In genomic region chr1:151961795-151962194, GRCh38 we compare ENCODE assay signal across 17 cellular contexts. TPM values are rescaled to one million over a fixed set of nuclear protein-coding genes. Genes with fewer than 3 reads are reported as not detected.
DNase-seq lines count a peak whose midpoint lies in the region; ATAC-seq and TF ChIP-seq lines count a peak whose summit lies in the region.
"Had no signal": no experiment of that assay in that cellular context is flagged by ENCODE, and none has a peak within 500 bp of the region (broad histone marks: within the 10 kb centered on the region; RNA-seq: fewer than 3 reads in every experiment).

No MANE protein-coding gene starts in this region.

- H3K36me3 Mint-ChIP-seq in endodermal cell (ENCODE audit: low read depth): no peaks in the 10 kb centered on the region
- H3K36me3 Mint-ChIP-seq: CD4-positive, CD25-positive, alpha-beta regulatory T cell had no signal

- H3K27me3 Mint-ChIP-seq in endodermal cell (ENCODE audit: insufficient read depth): peaks cover 59% of the 10 kb centered on the region

- H3K27me3 ChIP-seq in left ventricle myocardium inferior (ENCODE audit: low read depth) (no peaks in the 10 kb centered on the region), endodermal cell (ENCODE audit: control insufficient read depth, insufficient read depth, low read length, poor library complexity, severe bottlenecking) (peaks cover 86% of the 10 kb centered on the region), upper lobe of left lung (no peaks in the 10 kb centered on the region)

- peak overlapping the region; percentile 56 for H3K27ac ChIP-seq in left ventricle myocardium inferior (replicated peaks)
- H3K27ac ChIP-seq in endodermal cell (ENCODE audit: low read depth, low read length): no peak overlapping the region
- peak overlapping the region in 3 of 4 donors; percentile 13 to 80 (median 27) for H3K27ac ChIP-seq in upper lobe of left lung
- no peak overlapping the region for H3K27ac ChIP-seq in caudate nucleus (ENCODE audit: low read depth, low read length)
- H3K27ac ChIP-seq: 22Rv1 had no signal

- no peaks in the 10 kb centered on the region for H3K36me3 ChIP-seq in left ventricle myocardium inferior
- no peaks in the 10 kb centered on the region for H3K36me3 ChIP-seq in endodermal cell (ENCODE audit: control insufficient read depth, insufficient read depth, low read length)
- no peaks in the 10 kb centered on the region for H3K36me3 ChIP-seq in mucosa of descending colon (ENCODE audit: low read depth)
- H3K36me3 ChIP-seq in upper lobe of left lung: no peaks in the 10 kb centered on the region

- WGBS in endodermal cell (ENCODE audit: insufficient coverage in 1 of 2, insufficient read length in 1 of 2), 2 experiments: 64 to 80% methylated on average over 4 of the region's 4 CpGs
- WGBS in upper lobe of left lung, 2 donors: 52 to 60% methylated on average over 4 of the region's 4 CpGs

- TF ChIP-seq EP300 in upper lobe of left lung (IDR thresholded peaks at IDR 0.05): no peak

- H3K9me3 Mint-ChIP-seq in endodermal cell: no peaks in the 10 kb centered on the region

- H3K4me1 ChIP-seq in left ventricle myocardium inferior (peaks cover 41% of the 10 kb centered on the region), endodermal cell (ENCODE audit: control insufficient read depth, insufficient read depth, low read length) (peaks cover 8% of the 10 kb centered on the region), mucosa of descending colon (ENCODE audit: low read depth) (peaks cover 17% of the 10 kb centered on the region), upper lobe of left lung (peaks cover 10 to 24% (median 18%) of the 10 kb centered on the region in 4 donors)

- H3K4me1 Mint-ChIP-seq in endodermal cell: peaks cover 24% of the 10 kb centered on the region
- H3K4me1 Mint-ChIP-seq: B cell had no signal

- H3K4me3 Mint-ChIP-seq in endodermal cell: no peak overlapping the region
- H3K4me3 Mint-ChIP-seq: B cell; CD4-positive, CD25-positive, alpha-beta regulatory T cell had no signal

- TF ChIP-seq CTCF in left ventricle myocardium inferior (IDR thresholded peaks at IDR 0.05; ENCODE audit: borderline replicate concordance) (no peak), endodermal cell (conservative IDR thresholded peaks at IDR 0.05) (peak; percentile 37), mucosa of descending colon (IDR thresholded peaks at IDR 0.05) (no peak), upper lobe of left lung (IDR thresholded peaks at IDR 0.05) (no peak), GM10266 (IDR thresholded peaks at IDR 0.05; ENCODE audit: control insufficient read depth, insufficient read depth, low read depth, missing control alignments) (no peak)

- H3K4me3 ChIP-seq in left ventricle myocardium inferior: no peak overlapping the region
- H3K4me3 ChIP-seq in endodermal cell (ENCODE audit: low read length): no peak overlapping the region
- H3K4me3 ChIP-seq in mucosa of descending colon: no peak overlapping the region
- no peak overlapping the region for H3K4me3 ChIP-seq in upper lobe of left lung

- intact Hi-C loops in left ventricle myocardium inferior (cut with micrococcal nuclease) (no loop called here), Right ventricle myocardium superior (cut with DNase I) (no loop called here), mucosa of descending colon (cut with DNase I, micrococcal nuclease) (loop anchor here in 1 of 2 donors (5.0 kb wide), 1 partner anchor 36 kb away; no protein-coding TSS in a partner anchor), head of caudate nucleus (cut with DNase I) (no loop called here)

- ATAC-seq in Right ventricle myocardium superior (ENCODE audit: poor library complexity) (no peak), mucosa of descending colon (peak; percentile 67), upper lobe of left lung (ENCODE audit: low FRiP score in 2 of 2) (peak in 1 of 2 donors; percentile 48)
- ATAC-seq: PC-3 had no signal

- no peak for TF ChIP-seq POLR2A in upper lobe of left lung (IDR thresholded peaks at IDR 0.05)

- H3K27ac Mint-ChIP-seq in endodermal cell: no peak overlapping the region
- H3K27ac Mint-ChIP-seq: B cell had no signal

- H3K9me3 ChIP-seq in left ventricle myocardium inferior (replicated peaks) (no peaks in the 10 kb centered on the region), endodermal cell (ENCODE audit: control insufficient read depth, low read length) (no peaks in the 10 kb centered on the region), mucosa of descending colon (no peaks in the 10 kb centered on the region), upper lobe of left lung (no peaks in the 10 kb centered on the region)

- no peak overlapping the region for H3K9ac ChIP-seq in endodermal cell (ENCODE audit: extremely low read depth, low read length, poor library complexity, severe bottlenecking)

- no peak for DNase-seq in left ventricle myocardium inferior
- no peak for DNase-seq in Right ventricle myocardium superior
- DNase-seq in endodermal cell: no peak
- no peak for DNase-seq in mucosa of descending colon
- no peak for DNase-seq in upper lobe of left lung
- no peak for DNase-seq in caudate nucleus (lab: John Stamatoyannopoulos, UW)
- no peak for DNase-seq in GM10266 (ENCODE audit: extremely low spot score)
- DNase-seq in head of caudate nucleus: no peak
- DNase-seq: CD4-positive, CD25-positive, alpha-beta regulatory T cell; DMS79; KG1; NCI-H1436; NCI-H2029; NCI-H748 treated with DMSO at 0.1 percent for 48 hours; PC-3 had no signal

RNA-seq across cellular contexts. Expression of gene S100A10, which starts 31.9 kb away (rescaled TPM):
- total RNA-seq in left ventricle myocardium inferior (186 TPM), Right ventricle myocardium superior (230 TPM), endodermal cell (100 to 1,000 TPM; 352 to 880 TPM), mucosa of descending colon (1,000 to 10,000 TPM in 2 of 3 donors, 100 to 1,000 TPM in 1; 540 to 1,335 (median 1,083) TPM), upper lobe of left lung (100 to 1,000 TPM in 5 of 6 donors, 10 to 100 TPM in 1; 79.6 to 785 (median 432) TPM)
- 263 TPM for polyA plus RNA-seq in endodermal cell (2013, experiment 1 of 2)
- 320 TPM for polyA plus RNA-seq in endodermal cell (2013, experiment 2 of 2)

RNA-seq across cellular contexts. Expression of gene THEM4, which starts 52.5 kb away (rescaled TPM):
- total RNA-seq in left ventricle myocardium inferior: 15.8 TPM
- total RNA-seq in Right ventricle myocardium superior: 17.0 TPM
- 10 to 100 TPM; 12.2 to 14.3 TPM for total RNA-seq in endodermal cell
- polyA plus RNA-seq in endodermal cell (2013, experiment 1 of 2): 11.3 TPM
- polyA plus RNA-seq in endodermal cell (2013, experiment 2 of 2): 11.7 TPM
- 10 to 100 TPM in 2 of 3 donors, 1 to 10 TPM in 1; 9.1 to 12.7 (median 11.3) TPM for total RNA-seq in mucosa of descending colon
- total RNA-seq in upper lobe of left lung: 10 to 100 TPM; 11.9 to 39.8 (median 15.5) TPM

Comparison
In these comparisons a context has a peak if more than half of its experiments do, and no peak if none do; other contexts are left out.
1. H3K27ac ChIP-seq: peak in left ventricle myocardium inferior (single experiment) and upper lobe of left lung (3 of 4); none in endodermal cell (single experiment) and caudate nucleus (single experiment).